In the genomic region with DNA sequence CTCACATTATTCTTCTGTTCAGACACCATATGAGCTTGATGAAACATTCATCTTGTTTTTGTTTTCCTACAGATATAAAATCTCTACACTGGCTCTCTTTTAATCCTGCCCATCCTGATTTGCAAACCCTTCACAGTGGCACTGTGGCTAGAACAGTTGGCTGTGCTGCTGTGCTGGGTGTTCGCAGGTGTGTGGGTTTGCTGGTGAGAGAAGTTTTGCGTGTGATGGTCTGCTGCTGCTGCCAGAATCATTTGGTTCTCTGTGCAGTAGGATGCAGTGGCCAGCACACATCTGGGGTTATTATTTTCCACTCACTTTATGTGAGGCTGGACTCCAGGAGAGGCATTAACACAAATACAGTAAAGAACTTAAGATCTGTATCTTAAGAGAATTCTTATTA, we compare ENCODE assay signal across 22 cellular contexts. TPM values are rescaled to one million over a fixed set of nuclear protein-coding genes. Genes with fewer than 3 reads are reported as not detected.
DNase-seq lines count a peak whose midpoint lies in the region; ATAC-seq and TF ChIP-seq lines count a peak whose summit lies in the region.
"Had no signal": no experiment of that assay in that cellular context is flagged by ENCODE, and none has a peak within 500 bp of the region (broad histone marks: within the 10 kb centered on the region; RNA-seq: fewer than 3 reads in every experiment).

No MANE protein-coding gene starts in this region.

- no peak overlapping the region for H3K4me3 ChIP-seq in vagina

- ATAC-seq in HG02885 (IDR thresholded peaks at IDR 0.05; ENCODE audit: poor library complexity, unreplicated experiment), result peak; percentile 50
- ATAC-seq in memory B cell (ENCODE audit: low read depth), result peak; percentile 56
- ATAC-seq in HG02840 (IDR thresholded peaks at IDR 0.05; ENCODE audit: low FRiP score, unreplicated experiment), result no peak
- ATAC-seq: CD8-positive, alpha-beta T cell; HCT116; PC-3 had no signal

- H3K9me3 Mint-ChIP-seq in memory B cell, result peaks cover 3% of the 10 kb centered on the region

- peaks cover 1% of the 10 kb centered on the region for H3K27me3 Mint-ChIP-seq in memory B cell

- H3K36me3 ChIP-seq in vagina, result no peaks in the 10 kb centered on the region

- H3K4me1 ChIP-seq in vagina, result no peaks in the 10 kb centered on the region

- no peak overlapping the region for H3K4me3 Mint-ChIP-seq in memory B cell
- H3K4me3 Mint-ChIP-seq: CD8-positive, alpha-beta T cell; T-helper 1 cell treated with Interleukin-12 subunit alpha and Interleukin-12 subunit beta and Interleukin-4 antibody, amounts not matched to agents 30 μg/mL and 1 μg/mL, for 36 hours had no signal

- no peaks in the 10 kb centered on the region for H3K9me3 ChIP-seq in vagina

- CTCF ChIA-PET in RWPE1 (lab: Yijun Ruan, JAX), result interaction anchor here (0.6 kb wide), 1 partner anchor 89 kb away, joined by 5 read pairs; no protein-coding TSS in a partner anchor

- intact Hi-C loops in vagina (cut with DNase I), result loop anchor here (5.0 kb wide), 1 partner anchor 358 kb away; no protein-coding TSS in a partner anchor

- H3K27ac Mint-ChIP-seq in memory B cell, result peak overlapping the region; percentile 61
- H3K27ac Mint-ChIP-seq: CD8-positive, alpha-beta T cell; T-helper 1 cell treated with Interleukin-12 subunit alpha and Interleukin-12 subunit beta and Interleukin-4 antibody, amounts not matched to agents 30 μg/mL and 1 μg/mL, for 36 hours had no signal

- no peaks in the 10 kb centered on the region for H3K27me3 ChIP-seq in vagina

- no peak for TF ChIP-seq POLR2A in vagina (IDR thresholded peaks at IDR 0.05)

- peaks cover 3% of the 10 kb centered on the region for H3K36me3 Mint-ChIP-seq in memory B cell
- H3K36me3 Mint-ChIP-seq: CD8-positive, alpha-beta T cell had no signal

- H3K27ac ChIP-seq in vagina (peak overlapping the region; percentile 21), RWPE1 (no peak overlapping the region)
- H3K27ac ChIP-seq: 22Rv1 had no signal

- POLR2A ChIA-PET in RWPE1 (lab: Yijun Ruan, JAX; ENCODE audit: low non-redundant PET), result no interaction called here

- H3K4me1 Mint-ChIP-seq in memory B cell, result peaks cover 24% of the 10 kb centered on the region

- peak; percentile 12 for DNase-seq in DMS79 treated with DMSO at 0.1 percent for 48 hours (lab: John Stamatoyannopoulos, UW)
- no peak for DNase-seq in DMS79 (lab: John Stamatoyannopoulos, UW)
- DNase-seq in memory B cell (ENCODE audit: low spot score in 2 of 2), result no peak
- no peak for DNase-seq in vagina (ENCODE audit: extremely low spot score in 2 of 2)
- no peak for DNase-seq in NCI-H82 treated with DMSO at 0.1 percent for 48 hours (lab: John Stamatoyannopoulos, UW; ENCODE audit: unreplicated experiment)
- no peak for DNase-seq in RWPE1 (ENCODE audit: low spot score)
- DNase-seq: ACHN; C1 segment of cervical spinal cord; CD8-positive, alpha-beta T cell; DMS153; Kasumi-1; NCI-H1694; NCI-H2081; NCI-H2171 treated with DMSO at 0.1 percent for 48 hours; NCI-H524 treated with DMSO at 0.1 percent for 48 hours; PC-3; RPMI8226 had no signal

- no peak for TF ChIP-seq CTCF in vagina (IDR thresholded peaks at IDR 0.05)
- no peak for TF ChIP-seq CTCF in RWPE1 (conservative IDR thresholded peaks at IDR 0.05; ENCODE audit: low read depth)

RNA-seq across cellular contexts. Expression of a gene that starts 16.0 kb away (rescaled TPM):
- total RNA-seq in vagina, result 50.3 TPM
